ENCODE assay signal across 8 cellular contexts in genomic region chr22:23591203-23591791, GRCh38. TPM values are rescaled to one million over a fixed set of nuclear protein-coding genes. Genes with fewer than 3 reads are reported as not detected.
DNase-seq lines count a peak whose midpoint lies in the region; ATAC-seq and TF ChIP-seq lines count a peak whose summit lies in the region.

No MANE protein-coding gene starts in this region.

- no peaks in the 10 kb centered on the region for H3K36me3 Mint-ChIP-seq in CD4-positive, alpha-beta T cell (ENCODE audit: low read depth)
- no peaks in the 10 kb centered on the region for H3K36me3 Mint-ChIP-seq in activated naive CD4-positive, alpha-beta T cell treated with anti-CD3 and anti-CD28 coated beads, Interleukin-2, amount 10 ng/mL, durations not matched to agents 7 days and 5 days

- TF ChIP-seq CTCF in CD4-positive, alpha-beta T cell (IDR thresholded peaks at IDR 0.05), result peak; percentile 71
- peak; percentile 59 for TF ChIP-seq CTCF in psoas muscle (IDR thresholded peaks at IDR 0.05)

- POLR2A ChIA-PET in CD4-positive, alpha-beta T cell (lab: Charles Lee), result no interaction called here

- H3K4me1 ChIP-seq in SJSA1 (replicated peaks), result no peaks in the 10 kb centered on the region
- no peaks in the 10 kb centered on the region for H3K4me1 ChIP-seq in psoas muscle

- H3K27ac ChIP-seq in CD4-positive, alpha-beta T cell (ENCODE audit: low read depth, low read length), result no peak overlapping the region
- H3K27ac ChIP-seq in SJSA1 (no peak overlapping the region), psoas muscle (no peak overlapping the region)

- intact Hi-C loops in CD4-positive, alpha-beta T cell (cut with DNase I, micrococcal nuclease), result no loop called here
- intact Hi-C loops in Right ventricle myocardium superior (cut with DNase I), result no loop called here
- intact Hi-C loops in psoas muscle (cut with DNase I), result no loop called here

- H3K9me3 Mint-ChIP-seq in CD4-positive, alpha-beta T cell, result no peaks in the 10 kb centered on the region
- H3K9me3 Mint-ChIP-seq in activated naive CD4-positive, alpha-beta T cell treated with anti-CD3 and anti-CD28 coated beads, Interleukin-2, amount 10 ng/mL, durations not matched to agents 7 days and 5 days, result no peaks in the 10 kb centered on the region

- no peaks in the 10 kb centered on the region for H3K36me3 ChIP-seq in SJSA1
- no peaks in the 10 kb centered on the region for H3K36me3 ChIP-seq in psoas muscle (ENCODE audit: insufficient read depth in 1 of 2, low read depth in 1 of 2)

- H3K4me3 Mint-ChIP-seq in CD4-positive, alpha-beta T cell, result no peak overlapping the region
- no peak overlapping the region for H3K4me3 Mint-ChIP-seq in activated naive CD4-positive, alpha-beta T cell treated with anti-CD3 and anti-CD28 coated beads, Interleukin-2, amount 10 ng/mL, durations not matched to agents 7 days and 5 days

- no peaks in the 10 kb centered on the region for H3K9me3 ChIP-seq in CD4-positive, alpha-beta T cell (ENCODE audit: control insufficient read depth, low read length)
- H3K9me3 ChIP-seq in SJSA1 (replicated peaks), result no peaks in the 10 kb centered on the region
- H3K9me3 ChIP-seq in psoas muscle, result no peaks in the 10 kb centered on the region

- DNase-seq in CD4-positive, alpha-beta T cell, result peak; percentile 27 to 65 (median 42)
- DNase-seq in HT1080 (ENCODE audit: low read depth) (peak; percentile 30), SJSA1 (ENCODE audit: low read depth in 1 of 2, low spot score in 2 of 2) (peak; percentile 47 to 66), Right ventricle myocardium superior (peak; percentile 69), psoas muscle (peak in 1 of 2 donors; percentile 43)
- peak; percentile 74 for DNase-seq in activated naive CD4-positive, alpha-beta T cell treated with anti-CD3 and anti-CD28 coated beads, Interleukin-2, amount 10 ng/mL, durations not matched to agents 7 days and 5 days

- H3K4me1 Mint-ChIP-seq in CD4-positive, alpha-beta T cell (ENCODE audit: low read depth), result no peaks in the 10 kb centered on the region
- no peaks in the 10 kb centered on the region for H3K4me1 Mint-ChIP-seq in activated naive CD4-positive, alpha-beta T cell treated with anti-CD3 and anti-CD28 coated beads, Interleukin-2, amount 10 ng/mL, durations not matched to agents 7 days and 5 days

- CTCF ChIA-PET in CD4-positive, alpha-beta T cell (lab: Charles Lee), result no interaction called here
- CTCF ChIA-PET in activated naive CD4-positive, alpha-beta T cell treated with anti-CD3 and anti-CD28 coated beads, Interleukin-2, amount 10 ng/mL, durations not matched to agents 7 days and 5 days (lab: Charles Lee), result interaction anchor here (0.8 to 2.5 kb wide), 14 partner anchors 8 to 260 kb away, joined by 3 to 22 read pairs (median 3); no protein-coding TSS in a partner anchor

- WGBS in psoas muscle, 3 donors, result 59 to 61% (median 60%) methylated on average over 11 of the region's 11 CpGs

- H3K27ac Mint-ChIP-seq in CD4-positive, alpha-beta T cell, result no peak overlapping the region
- no peak overlapping the region for H3K27ac Mint-ChIP-seq in activated naive CD4-positive, alpha-beta T cell treated with anti-CD3 and anti-CD28 coated beads, Interleukin-2, amount 10 ng/mL, durations not matched to agents 7 days and 5 days

- H3K27me3 ChIP-seq in CD4-positive, alpha-beta T cell (ENCODE audit: control insufficient read depth, insufficient read depth, low read length), result no peaks in the 10 kb centered on the region
- H3K27me3 ChIP-seq in SJSA1 (replicated peaks), result no peaks in the 10 kb centered on the region
- no peaks in the 10 kb centered on the region for H3K27me3 ChIP-seq in psoas muscle (ENCODE audit: insufficient read depth in 3 of 3, low read length in 2 of 3)

- ATAC-seq in CD4-positive, alpha-beta T cell (ENCODE audit: poor library complexity), result peak; percentile 58
- ATAC-seq in Right ventricle myocardium superior (ENCODE audit: poor library complexity), result peak; percentile 74
- ATAC-seq in psoas muscle, result peak in 2 of 4 donors; percentile 57 to 72
- ATAC-seq in GM21367 (IDR thresholded peaks at IDR 0.05; ENCODE audit: unreplicated experiment), result no peak
- no peak for ATAC-seq in GM18867 (IDR thresholded peaks at IDR 0.05; ENCODE audit: unreplicated experiment)

- no peaks in the 10 kb centered on the region for H3K27me3 Mint-ChIP-seq in CD4-positive, alpha-beta T cell
- H3K27me3 Mint-ChIP-seq in activated naive CD4-positive, alpha-beta T cell treated with anti-CD3 and anti-CD28 coated beads, Interleukin-2, amount 10 ng/mL, durations not matched to agents 7 days and 5 days, result peaks cover 12% of the 10 kb centered on the region

- H3K4me3 ChIP-seq in SJSA1 (no peak overlapping the region), psoas muscle (no peak overlapping the region)

RNA-seq across cellular contexts. Expression of gene IGLL1, which starts 11.2 kb away (rescaled TPM):
- not detected for total RNA-seq in CD4-positive, alpha-beta T cell
- not detected in 2 replicates for total RNA-seq in HT1080 (2014; rRNA removed; shearing (Covaris generic))
- polyA plus RNA-seq in HT1080 (2015; cell fraction: cytosol; rRNA removed), result not detected in 2 replicates
- polyA plus RNA-seq in HT1080 (2015; cell fraction: nucleus; rRNA removed), result not detected in 2 replicates
- not detected in 2 replicates for total RNA-seq in SJSA1 (2014; rRNA removed; shearing (Covaris generic))
- total RNA-seq in Right ventricle myocardium superior, result not detected
- total RNA-seq in psoas muscle, result not detected
- not detected for polyA plus RNA-seq in psoas muscle

RNA-seq across cellular contexts. Expression of gene DRICH1, which starts 40.8 kb away (rescaled TPM):
- total RNA-seq in CD4-positive, alpha-beta T cell, result 1 to 10 TPM; 1.7 to 2.2 TPM
- 0.18 TPM in 1 of 2 replicates, not detected in the other for total RNA-seq in HT1080 (2014; rRNA removed; shearing (Covaris generic))
- not detected in 2 replicates for polyA plus RNA-seq in HT1080 (2015; cell fraction: cytosol; rRNA removed)
- 0.17 TPM in 1 of 2 replicates, not detected in the other for polyA plus RNA-seq in HT1080 (2015; cell fraction: nucleus; rRNA removed)
- total RNA-seq in SJSA1 (2014; rRNA removed; shearing (Covaris generic)), result not detected in 2 replicates
- total RNA-seq in Right ventricle myocardium superior (0.16 TPM), psoas muscle (under 1 TPM in 1 of 4 donors, not detected in 3; 0.21 TPM)
- under 1 TPM in 2 of 3 donors, not detected in 1; 0.03 to 0.07 TPM for polyA plus RNA-seq in psoas muscle

Comparison
In these comparisons a context has a peak if more than half of its experiments do, and no peak if none do; other contexts are left out.
1. ATAC-seq: peak in CD4-positive, alpha-beta T cell (single experiment) and Right ventricle myocardium superior (single experiment); none in GM21367 (single experiment) and GM18867 (single experiment).